In the genomic region with DNA sequence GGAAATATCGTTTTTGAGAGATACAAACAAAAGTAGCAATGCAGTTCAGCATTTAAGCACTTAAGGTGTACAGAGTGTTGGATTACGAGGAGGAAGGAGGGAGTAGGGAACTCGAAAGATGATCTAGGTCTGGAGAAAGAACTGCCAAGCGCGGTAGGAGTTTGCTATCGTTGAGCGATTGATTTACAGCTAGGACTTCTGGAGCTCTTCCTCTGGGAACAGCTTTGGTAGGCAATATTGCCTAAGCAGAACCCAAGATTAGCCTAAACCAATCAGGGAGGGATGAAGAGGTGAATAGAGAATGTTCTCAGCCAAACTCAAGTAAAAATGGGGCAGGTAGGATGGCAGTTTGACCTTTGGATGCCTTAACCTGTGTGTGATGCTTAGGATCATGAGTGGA, we compare ENCODE assay signal across 8 cellular contexts. TPM values are rescaled to one million over a fixed set of nuclear protein-coding genes. Genes with fewer than 3 reads are reported as not detected.
DNase-seq lines count a peak whose midpoint lies in the region; ATAC-seq, FAIRE-seq and TF ChIP-seq lines count a peak whose summit lies in the region.

No MANE protein-coding gene starts in this region.

- H3K4me3 Mint-ChIP-seq in stimulated activated naive CD8-positive, alpha-beta T cell treated with anti-CD3 and anti-CD28 coated beads, Interleukin-15, Interleukin-2, amounts not matched to agents 100 ng/mL and 50 ng/mL, for 24 hours, result peak overlapping the region; percentile 92

- H3K4me2 ChIP-seq in GM12878 (ENCODE audit: control insufficient read depth, insufficient read depth), result peak overlapping the region; percentile 87
- peak overlapping the region; percentile 39 for H3K4me2 ChIP-seq in mesendoderm (ENCODE audit: low read length)

- BruUV-seq in GM12878 (replicated peaks; lab: Mats Ljungman, UMichigan), result no TSS peak

- no peak for TF ChIP-seq CTCF in GM12878 (IDR thresholded peaks at IDR 0.05 in 2 of 3, conservative IDR thresholded peaks at IDR 0.05 in 1 of 3; ENCODE audit: control insufficient read depth in 2 of 3, extremely low read depth in 1 of 3, insufficient read depth in 1 of 3, low read depth in 3 of 3, low read length in 3 of 3)

- SMC1A ChIA-PET in GM12878 (lab: Charles Lee; ENCODE audit: uncharacterized antibody, unreplicated experiment), result interaction anchor here (1.0 to 3.1 kb wide), 5 partner anchors 9 to 791 kb away, joined by 3 to 17 read pairs (median 3); no protein-coding TSS in a partner anchor

- no peak overlapping the region for H2BK120ac ChIP-seq in mesendoderm (ENCODE audit: low read depth, low read length)

- H3K36me3 ChIP-seq in GM12878 (ENCODE audit: control insufficient read depth in 2 of 2, insufficient read depth in 2 of 2, low read length in 1 of 2) (peaks cover 0 to 11% of the 10 kb centered on the region in 2 experiments; a peak in 2 of 4 replicates), mesendoderm (ENCODE audit: control insufficient read depth, insufficient read depth, low read length) (peaks cover 2% of the 10 kb centered on the region)

- no peak overlapping the region for H2AK5ac ChIP-seq in mesendoderm (ENCODE audit: low read length)

- RAD21 ChIA-PET in GM12878 (lab: Charles Lee; ENCODE audit: unreplicated experiment), result interaction anchor here (0.7 to 2.9 kb wide), 3 partner anchors 25 to 137 kb away, joined by 4 to 10 read pairs (median 9); partner anchors contain the start of gene GNE

- H3K9me3 Mint-ChIP-seq in stimulated activated naive CD8-positive, alpha-beta T cell treated with anti-CD3 and anti-CD28 coated beads, Interleukin-15, Interleukin-2, amounts not matched to agents 100 ng/mL and 50 ng/mL, for 24 hours, result no peaks in the 10 kb centered on the region

- H3K36me3 Mint-ChIP-seq in stimulated activated naive CD8-positive, alpha-beta T cell treated with anti-CD3 and anti-CD28 coated beads, Interleukin-15, Interleukin-2, amounts not matched to agents 100 ng/mL and 50 ng/mL, for 24 hours (ENCODE audit: low read depth), result peaks cover 16% of the 10 kb centered on the region

- no peak overlapping the region for H4K8ac ChIP-seq in mesendoderm (ENCODE audit: low read depth, low read length)

- peak overlapping the region; percentile 43 for H3K27ac Mint-ChIP-seq in stimulated activated naive CD8-positive, alpha-beta T cell treated with anti-CD3 and anti-CD28 coated beads, Interleukin-15, Interleukin-2, amounts not matched to agents 100 ng/mL and 50 ng/mL, for 24 hours

- H3K18ac ChIP-seq in mesendoderm (ENCODE audit: low read length), result no peak overlapping the region

- peak overlapping the region; percentile 90 for H3K56ac ChIP-seq in mesendoderm (ENCODE audit: low read length)

- H4K5ac ChIP-seq in mesendoderm (ENCODE audit: low read length), result no peak overlapping the region

- no peak overlapping the region for H3K23ac ChIP-seq in mesendoderm (ENCODE audit: low read length)

- no peak overlapping the region for H2BK5ac ChIP-seq in mesendoderm (ENCODE audit: low read length)

- TF ChIP-seq EP300 in GM12878 (IDR thresholded peaks at IDR 0.05; ENCODE audit: borderline replicate concordance in 1 of 2, control insufficient read depth in 1 of 2, low read depth in 2 of 2, low read length in 2 of 2), result no peak

- TF ChIP-seq POLR2A in GM12878 (IDR thresholded peaks at IDR 0.05; ENCODE audit: low read depth, low read length), result no peak

- DNase-seq in stimulated activated naive CD8-positive, alpha-beta T cell treated with anti-CD3 and anti-CD28 coated beads, Interleukin-15, Interleukin-2, amounts not matched to agents 100 U/mL and 50 U/mL, for 24 hours, result no peak
- DNase-seq in GM12878 (ENCODE audit: low read depth, low spot score) (no peak), mesendoderm (peak; percentile 20), germinal center (ENCODE audit: low spot score) (no peak), kidney glomerular epithelial cell (lab: John Stamatoyannopoulos, UW) (no peak)
- DNase-seq in stimulated activated CD4-positive, alpha-beta T cell treated with anti-CD3 and anti-CD28 coated beads, Interleukin-2, amount 100 ng/mL, for 24 hours, result no peak

- no peak overlapping the region for H2AFZ ChIP-seq in GM12878 (ENCODE audit: control insufficient read depth, low read depth, low read length)

- H3K9ac ChIP-seq in GM12878 (ENCODE audit: control insufficient read depth, insufficient read depth, low read length), result peak overlapping the region; percentile 96
- H3K9ac ChIP-seq in mesendoderm (ENCODE audit: low read length), result peak overlapping the region; percentile 90

- ATAC-seq in stimulated activated naive CD8-positive, alpha-beta T cell treated with anti-CD3 and anti-CD28 coated beads, Interleukin-15, Interleukin-2, amounts not matched to agents 100 U/mL and 50 U/mL, for 24 hours, result no peak
- no peak for ATAC-seq in GM12878
- ATAC-seq in HG02884 (IDR thresholded peaks at IDR 0.05; ENCODE audit: unreplicated experiment), result no peak

- peaks cover 13% of the 10 kb centered on the region for H3K4me1 ChIP-seq in GM12878 (ENCODE audit: control insufficient read depth, insufficient read depth, low read length)
- H3K4me1 ChIP-seq in mesendoderm (ENCODE audit: control insufficient read depth, low read depth, low read length), result peaks cover 21% of the 10 kb centered on the region

- H4K20me1 ChIP-seq in GM12878 (ENCODE audit: control insufficient read depth, insufficient read depth), result peaks cover 8% of the 10 kb centered on the region; the same call in 1 of the 2 replicates

- H3K9me3 ChIP-seq in GM12878 (replicated peaks; ENCODE audit: control insufficient read depth, insufficient read depth, low read length), result no peaks in the 10 kb centered on the region

- H3K27ac ChIP-seq in GM12878 (ENCODE audit: control insufficient read depth, insufficient read depth) (peak overlapping the region; percentile 88), mesendoderm (ENCODE audit: low read depth, low read length) (no peak overlapping the region)

- H3K27me3 Mint-ChIP-seq in stimulated activated naive CD8-positive, alpha-beta T cell treated with anti-CD3 and anti-CD28 coated beads, Interleukin-15, Interleukin-2, amounts not matched to agents 100 ng/mL and 50 ng/mL, for 24 hours, result no peaks in the 10 kb centered on the region

- in situ Hi-C loops in GM12878 (cut with MboI), result no loop called here

- FAIRE-seq in GM12878 (lab: Jason Lieb, UNC), result no peak

- POLR2A ChIA-PET in GM12878 (lab: Charles Lee), result interaction anchor here (0.6 kb wide), 1 partner anchor 78 kb away, joined by 9 read pairs; no protein-coding TSS in a partner anchor

- H3K4me1 Mint-ChIP-seq in stimulated activated naive CD8-positive, alpha-beta T cell treated with anti-CD3 and anti-CD28 coated beads, Interleukin-15, Interleukin-2, amounts not matched to agents 100 ng/mL and 50 ng/mL, for 24 hours (ENCODE audit: low read depth), result peaks cover 50% of the 10 kb centered on the region

- H3K4me3 ChIP-seq in GM12878, result peak overlapping the region; percentile 86
- peak overlapping the region; percentile 91 for H3K4me3 ChIP-seq in mesendoderm (ENCODE audit: low read length)

- CTCF ChIA-PET in GM12878 (lab: Yijun Ruan, JAX), result interaction anchor here (0.8 to 3.8 kb wide), 6 partner anchors 9 to 495 kb away, joined by 3 to 40 read pairs (median 8); no protein-coding TSS in a partner anchor

- H3K27me3 ChIP-seq in GM12878 (replicated peaks in 1 of 2; ENCODE audit: control insufficient read depth in 2 of 2, insufficient read depth in 2 of 2, low read length in 1 of 2) (no peaks in the 10 kb centered on the region), mesendoderm (ENCODE audit: insufficient read depth, low read length, poor library complexity) (no peaks in the 10 kb centered on the region)

- H2BK15ac ChIP-seq in mesendoderm (replicated peaks; ENCODE audit: low read depth), result no peak overlapping the region

- under 1% methylated on average over 7 of the region's 7 CpGs for WGBS in GM12878 (ENCODE audit: insufficient coverage, insufficient replicate concordance, low lambda C conversion rate, missing lambda C conversion rate)
- WGBS in mesendoderm (ENCODE audit: extremely low coverage, insufficient coverage, low lambda C conversion rate), result no CpG with 5 or more reads among the region's 7 CpGs

- intact Hi-C loops in GM12878 (cut with micrococcal nuclease; ENCODE audit: unreplicated experiment), result loop anchor here (5.0 kb wide), 2 partner anchors 66 to 136 kb away; partner anchors contain the start of gene GNE

- no peak for TF ChIP-seq RAD21 in GM12878 (IDR thresholded peaks at IDR 0.05; ENCODE audit: insufficient read depth, low read depth, low read length)

- H3K4ac ChIP-seq in mesendoderm (ENCODE audit: low read depth, low read length), result no peak overlapping the region

- H3K79me2 ChIP-seq in GM12878 (ENCODE audit: control insufficient read depth, insufficient read depth, low read length) (peaks cover 49% of the 10 kb centered on the region), mesendoderm (ENCODE audit: control insufficient read depth, insufficient read depth, low read length) (peaks cover 40% of the 10 kb centered on the region)

- H3K79me1 ChIP-seq in mesendoderm (ENCODE audit: low read length), result peaks cover 11% of the 10 kb centered on the region

RNA-seq across cellular contexts. Expression of gene CLTA, which starts 1.0 kb away (rescaled TPM):
- total RNA-seq in GM12878 (2013; cell fraction: nucleolus; rRNA removed), result 25.9 and 30.4 TPM in 2 replicates
- 150 and 174 TPM in 2 replicates for total RNA-seq in GM12878 (2014; rRNA removed)
- total RNA-seq in GM12878 (2014; rRNA removed; fragmentation: Illumina TruSeq; extraction: Trizol), result 125 and 137 TPM in 2 replicates
- total RNA-seq in GM12878 (2021), result 163 and 172 TPM in 2 replicates
- polyA plus RNA-seq in GM12878 (2011; ENCODE audit: low read depth), result 91.8 TPM
- polyA plus RNA-seq in GM12878 (2011; rRNA removed), result 171 and 182 TPM in 2 replicates
- polyA plus RNA-seq in GM12878 (2011; cell fraction: cytosol; rRNA removed), result 110 and 141 TPM in 2 replicates
- 67.0 and 89.2 TPM in 2 replicates for polyA plus RNA-seq in GM12878 (2011; cell fraction: nucleus; rRNA removed)
- 120 and 125 TPM in 2 replicates for polyA plus RNA-seq in GM12878 (2012)
- polyA plus RNA-seq in GM12878 (2014; fragmentation: Illumina TruSeq; extraction: Trizol), result 114 and 165 TPM in 2 replicates
- polyA plus RNA-seq in GM12878 (2014; fragmentation: Nextera tagmentation; extraction: Ambion mirVana), result 100 to 1,000 TPM in 1 of 2 experiments, 10 to 100 TPM in 1; 49.0 to 103 TPM
- 234 and 241 TPM in 2 replicates for polyA plus RNA-seq in GM12878 (2014; rRNA removed)
- 100 to 1,000 TPM; 200 to 201 TPM for polyA plus RNA-seq in GM12878 (2016; fragmentation: Nextera tagmentation; extraction: Ambion mirVana)
- polyA minus RNA-seq in GM12878 (2011; rRNA and poly(A)+ RNA removed), result 49.2 and 51.3 TPM in 2 replicates
- polyA minus RNA-seq in GM12878 (2011; cell fraction: cytosol; rRNA and poly(A)+ RNA removed), result 27.0 and 39.3 TPM in 2 replicates
- polyA minus RNA-seq in GM12878 (2011; cell fraction: nucleus; rRNA and poly(A)+ RNA removed), result 16.1 and 21.8 TPM in 2 replicates
- 250 TPM for polyA plus RNA-seq in mesendoderm (2013, experiment 1 of 2)
- 248 TPM for polyA plus RNA-seq in mesendoderm (2013, experiment 2 of 2)

RNA-seq across cellular contexts. Expression of gene CCIN, which starts 22.5 kb away (rescaled TPM):
- not detected in 2 replicates for total RNA-seq in GM12878 (2013; cell fraction: nucleolus; rRNA removed)
- not detected in 2 replicates for total RNA-seq in GM12878 (2014; rRNA removed)
- not detected in 2 replicates for total RNA-seq in GM12878 (2014; rRNA removed; fragmentation: Illumina TruSeq; extraction: Trizol)
- total RNA-seq in GM12878 (2021), result not detected in 2 replicates
- polyA plus RNA-seq in GM12878 (2011; ENCODE audit: low read depth), result not detected
- not detected in 2 replicates for polyA plus RNA-seq in GM12878 (2011; rRNA removed)
- polyA plus RNA-seq in GM12878 (2011; cell fraction: cytosol; rRNA removed), result not detected in 2 replicates
- polyA plus RNA-seq in GM12878 (2011; cell fraction: nucleus; rRNA removed), result not detected in 2 replicates
- not detected in 2 replicates for polyA plus RNA-seq in GM12878 (2012)
- polyA plus RNA-seq in GM12878 (2014; fragmentation: Illumina TruSeq; extraction: Trizol), result not detected in 2 replicates
- polyA plus RNA-seq in GM12878 (2014; fragmentation: Nextera tagmentation; extraction: Ambion mirVana), result not detected
- polyA plus RNA-seq in GM12878 (2014; rRNA removed), result not detected in 2 replicates
- polyA plus RNA-seq in GM12878 (2016; fragmentation: Nextera tagmentation; extraction: Ambion mirVana), result not detected
- not detected in 2 replicates for polyA minus RNA-seq in GM12878 (2011; rRNA and poly(A)+ RNA removed)
- polyA minus RNA-seq in GM12878 (2011; cell fraction: cytosol; rRNA and poly(A)+ RNA removed), result not detected in 2 replicates
- polyA minus RNA-seq in GM12878 (2011; cell fraction: nucleus; rRNA and poly(A)+ RNA removed), result not detected in 2 replicates
- polyA plus RNA-seq in mesendoderm (2013, experiment 1 of 2), result 0.44 TPM
- polyA plus RNA-seq in mesendoderm (2013, experiment 2 of 2), result 0.56 TPM

RNA-seq across cellular contexts. Expression of gene GLIPR2, which starts 55.2 kb away (rescaled TPM):
- total RNA-seq in GM12878 (2013; cell fraction: nucleolus; rRNA removed), result 0.32 TPM in 1 of 2 replicates, not detected in the other
- 2.1 and 2.5 TPM in 2 replicates for total RNA-seq in GM12878 (2014; rRNA removed)
- total RNA-seq in GM12878 (2014; rRNA removed; fragmentation: Illumina TruSeq; extraction: Trizol), result 2.0 and 2.1 TPM in 2 replicates
- 2.6 and 3.5 TPM in 2 replicates for total RNA-seq in GM12878 (2021)
- 2.0 TPM for polyA plus RNA-seq in GM12878 (2011; ENCODE audit: low read depth)
- polyA plus RNA-seq in GM12878 (2011; rRNA removed), result 0.24 and 0.41 TPM in 2 replicates
- polyA plus RNA-seq in GM12878 (2011; cell fraction: cytosol; rRNA removed), result 0.23 and 0.31 TPM in 2 replicates
- polyA plus RNA-seq in GM12878 (2011; cell fraction: nucleus; rRNA removed), result 0.06 and 0.28 TPM in 2 replicates
- polyA plus RNA-seq in GM12878 (2012), result 1.7 and 2.4 TPM in 2 replicates
- polyA plus RNA-seq in GM12878 (2014; fragmentation: Illumina TruSeq; extraction: Trizol), result 3.4 and 4.0 TPM in 2 replicates
- polyA plus RNA-seq in GM12878 (2014; fragmentation: Nextera tagmentation; extraction: Ambion mirVana), result 1 to 10 TPM; 2.1 to 2.3 TPM
- 1.8 and 3.2 TPM in 2 replicates for polyA plus RNA-seq in GM12878 (2014; rRNA removed)
- polyA plus RNA-seq in GM12878 (2016; fragmentation: Nextera tagmentation; extraction: Ambion mirVana), result 1 to 10 TPM; 1.2 to 1.7 TPM
- 0.57 TPM in 1 of 2 replicates, not detected in the other for polyA minus RNA-seq in GM12878 (2011; rRNA and poly(A)+ RNA removed)
- 0.42 TPM in 1 of 2 replicates, not detected in the other for polyA minus RNA-seq in GM12878 (2011; cell fraction: cytosol; rRNA and poly(A)+ RNA removed)
- polyA minus RNA-seq in GM12878 (2011; cell fraction: nucleus; rRNA and poly(A)+ RNA removed), result 0.19 TPM in 1 of 2 replicates, not detected in the other
- polyA plus RNA-seq in mesendoderm (2013, experiment 1 of 2), result 9.8 TPM
- 10.0 TPM for polyA plus RNA-seq in mesendoderm (2013, experiment 2 of 2)
